Comparison of ENCODE assay signal across 1 cellular context in the genomic region with DNA sequence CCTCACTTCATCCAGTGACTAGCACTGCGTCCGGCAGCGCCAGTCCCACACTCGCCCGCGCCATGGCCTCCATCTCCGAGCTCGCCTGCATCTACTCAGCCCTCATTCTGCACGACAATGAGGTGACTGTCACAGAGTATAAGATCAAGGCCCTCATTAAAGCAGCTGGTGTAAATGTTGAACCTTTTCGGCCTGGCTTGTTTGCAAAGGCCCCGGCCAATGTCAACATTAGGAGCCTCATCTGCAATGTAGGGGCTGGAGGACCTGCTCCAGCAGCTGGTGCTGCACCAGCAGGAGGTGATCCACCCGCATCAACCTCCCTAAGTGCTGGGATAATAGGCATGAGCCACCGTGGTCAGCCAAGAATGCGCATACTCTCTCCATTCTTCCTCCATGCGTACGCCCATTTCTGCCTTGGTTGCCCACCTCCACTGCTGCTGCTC.
TF ChIP-seq lines count a peak whose summit lies in the region.

No MANE protein-coding gene starts in this region.

TF ChIP-seq in HepG2, 621 proteins besides CTCF, POLR2A, EP300 and RAD21 (continued from another document and continues in another):
- TF ChIP-seq ZNF501 (CRISPR knock-in tag; IDR thresholded peaks at IDR 0.05): peak; percentile 70; the same call in 1 of the 2 replicates
- no peak for TF ChIP-seq IRX3 (CRISPR knock-in tag; IDR thresholded peaks at IDR 0.05; ENCODE audit: borderline replicate concordance, low read depth)
- TF ChIP-seq ISL2 (CRISPR knock-in tag; IDR thresholded peaks at IDR 0.05): peak; percentile 75; the same call in 1 of the 2 replicates
- peak; percentile 73 for TF ChIP-seq NCOA2 (CRISPR knock-in tag; IDR thresholded peaks at IDR 0.05)
- no peak for TF ChIP-seq ZNF879 (CRISPR knock-in tag; IDR thresholded peaks at IDR 0.05)
- TF ChIP-seq ZNF792 (CRISPR knock-in tag; IDR thresholded peaks at IDR 0.05): peak; percentile 47; the same call in 1 of the 2 replicates
- TF ChIP-seq ZSCAN9 (CRISPR knock-in tag; IDR thresholded peaks at IDR 0.05; ENCODE audit: borderline replicate concordance): peak; percentile 44; the same call in 1 of the 2 replicates
- no peak for TF ChIP-seq SNAI1 (CRISPR knock-in tag; IDR thresholded peaks at IDR 0.05; ENCODE audit: borderline replicate concordance)
- TF ChIP-seq CREB1 (IDR thresholded peaks at IDR 0.05): no peak
- peak; percentile 51; the same call in 1 of the 2 replicates for TF ChIP-seq CREB1 (CRISPR knock-in tag; IDR thresholded peaks at IDR 0.05)
- peak; percentile 39; the same call in 1 of the 2 replicates for TF ChIP-seq GABPB1 (CRISPR knock-in tag; IDR thresholded peaks at IDR 0.05)
- TF ChIP-seq ASH2L (IDR thresholded peaks at IDR 0.05; ENCODE audit: insufficient read length, low read depth, low read length): peak; percentile 33
- no peak for TF ChIP-seq RARG (CRISPR knock-in tag; IDR thresholded peaks at IDR 0.05; ENCODE audit: low read depth)
- TF ChIP-seq HINFP (CRISPR knock-in tag; IDR thresholded peaks at IDR 0.05; ENCODE audit: low read depth): peak; percentile 71; the same call in 1 of the 2 replicates
- peak; percentile 26; the same call in 1 of the 2 replicates for TF ChIP-seq KDM5B (CRISPR knock-in tag; IDR thresholded peaks at IDR 0.05; ENCODE audit: borderline replicate concordance)
- TF ChIP-seq MEIS1 (CRISPR knock-in tag; IDR thresholded peaks at IDR 0.05; ENCODE audit: borderline replicate concordance): no peak
- peak; percentile 65; the same call in 1 of the 2 replicates for TF ChIP-seq BCL6 (CRISPR knock-in tag; IDR thresholded peaks at IDR 0.05)
- TF ChIP-seq, protein P1, sequence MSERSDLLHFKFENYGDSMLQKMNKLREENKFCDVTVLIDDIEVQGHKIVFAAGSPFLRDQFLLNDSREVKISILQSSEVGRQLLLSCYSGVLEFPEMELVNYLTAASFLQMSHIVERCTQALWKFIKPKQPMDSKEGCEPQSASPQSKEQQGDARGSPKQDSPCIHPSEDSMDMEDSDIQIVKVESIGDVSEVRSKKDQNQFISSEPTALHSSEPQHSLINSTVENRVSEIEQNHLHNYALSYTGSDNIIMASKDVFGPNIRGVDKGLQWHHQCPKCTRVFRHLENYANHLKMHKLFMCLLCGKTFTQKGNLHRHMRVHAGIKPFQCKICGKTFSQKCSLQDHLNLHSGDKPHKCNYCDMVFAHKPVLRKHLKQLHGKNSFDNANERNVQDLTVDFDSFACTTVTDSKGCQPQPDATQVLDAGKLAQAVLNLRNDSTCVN (CRISPR knock-in tag; IDR thresholded peaks at IDR 0.05; ENCODE audit: borderline replicate concordance): no peak; the same call in none of the 2 replicates
- TF ChIP-seq CSRNP1 (CRISPR knock-in tag; IDR thresholded peaks at IDR 0.05): 0 out of 2 replicates have a peak, but pooled peaks have one; percentile 34
- TF ChIP-seq MLLT10 (CRISPR knock-in tag; IDR thresholded peaks at IDR 0.05): no peak
- peak; percentile 86 for TF ChIP-seq ZFX (CRISPR knock-in tag; IDR thresholded peaks at IDR 0.05; ENCODE audit: low read depth)
- peak; percentile 43; the same call in 1 of the 2 replicates for TF ChIP-seq MLX (CRISPR knock-in tag; IDR thresholded peaks at IDR 0.05)
- peak; percentile 85 for TF ChIP-seq TEAD3 (CRISPR knock-in tag; optimal IDR thresholded peaks at IDR 0.05; ENCODE audit: borderline replicate concordance)
- TF ChIP-seq, protein P2, sequence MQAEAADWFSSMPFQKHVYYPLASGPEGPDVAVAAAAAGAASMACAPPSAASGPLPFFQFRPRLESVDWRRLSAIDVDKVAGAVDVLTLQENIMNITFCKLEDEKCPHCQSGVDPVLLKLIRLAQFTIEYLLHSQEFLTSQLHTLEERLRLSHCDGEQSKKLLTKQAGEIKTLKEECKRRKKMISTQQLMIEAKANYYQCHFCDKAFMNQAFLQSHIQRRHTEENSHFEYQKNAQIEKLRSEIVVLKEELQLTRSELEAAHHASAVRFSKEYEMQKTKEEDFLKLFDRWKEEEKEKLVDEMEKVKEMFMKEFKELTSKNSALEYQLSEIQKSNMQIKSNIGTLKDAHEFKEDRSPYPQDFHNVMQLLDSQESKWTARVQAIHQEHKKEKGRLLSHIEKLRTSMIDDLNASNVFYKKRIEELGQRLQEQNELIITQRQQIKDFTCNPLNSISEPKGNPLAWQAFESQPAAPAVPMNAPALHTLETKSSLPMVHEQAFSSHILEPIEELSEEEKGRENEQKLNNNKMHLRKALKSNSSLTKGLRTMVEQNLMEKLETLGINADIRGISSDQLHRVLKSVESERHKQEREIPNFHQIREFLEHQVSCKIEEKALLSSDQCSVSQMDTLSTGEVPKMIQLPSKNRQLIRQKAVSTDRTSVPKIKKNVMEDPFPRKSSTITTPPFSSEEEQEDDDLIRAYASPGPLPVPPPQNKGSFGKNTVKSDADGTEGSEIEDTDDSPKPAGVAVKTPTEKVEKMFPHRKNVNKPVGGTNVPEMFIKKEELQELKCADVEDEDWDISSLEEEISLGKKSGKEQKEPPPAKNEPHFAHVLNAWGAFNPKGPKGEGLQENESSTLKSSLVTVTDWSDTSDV (CRISPR knock-in tag; IDR thresholded peaks at IDR 0.05): no peak
- TF ChIP-seq ZNF614 (CRISPR knock-in tag; IDR thresholded peaks at IDR 0.05; ENCODE audit: borderline replicate concordance): peak; percentile 78; the same call in 1 of the 2 replicates
- peak; percentile 40 for TF ChIP-seq HNRNPLL (IDR thresholded peaks at IDR 0.05; ENCODE audit: low read depth, low read length, poor library complexity, severe bottlenecking)
- TF ChIP-seq ZNF652 (CRISPR knock-in tag; IDR thresholded peaks at IDR 0.05; ENCODE audit: borderline replicate concordance, low read depth): peak; percentile 45; the same call in 1 of the 2 replicates
- peak; percentile 62 for TF ChIP-seq CEBPG (CRISPR knock-in tag; IDR thresholded peaks at IDR 0.05)
- TF ChIP-seq, protein P3, sequence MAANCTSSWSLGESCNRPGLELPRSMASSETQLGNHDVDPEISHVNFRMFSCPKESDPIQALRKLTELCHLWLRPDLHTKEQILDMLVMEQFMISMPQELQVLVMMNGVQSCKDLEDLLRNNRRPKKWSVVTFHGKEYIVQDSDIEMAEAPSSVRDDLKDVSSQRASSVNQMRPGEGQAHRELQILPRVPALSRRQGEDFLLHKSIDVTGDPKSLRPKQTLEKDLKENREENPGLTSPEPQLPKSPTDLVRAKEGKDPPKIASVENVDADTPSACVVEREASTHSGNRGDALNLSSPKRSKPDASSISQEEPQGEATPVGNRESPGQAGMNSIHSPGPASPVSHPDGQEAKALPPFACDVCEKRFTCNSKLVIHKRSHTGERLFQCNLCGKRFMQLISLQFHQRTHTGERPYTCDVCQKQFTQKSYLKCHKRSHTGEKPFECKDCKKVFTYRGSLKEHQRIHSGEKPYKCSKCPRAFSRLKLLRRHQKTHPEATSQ (CRISPR knock-in tag; IDR thresholded peaks at IDR 0.05; ENCODE audit: borderline replicate concordance): peak; percentile 40; the same call in 1 of the 2 replicates
- TF ChIP-seq KDM4B (CRISPR knock-in tag; IDR thresholded peaks at IDR 0.05): no peak
- TF ChIP-seq MTA1 (CRISPR knock-in tag; IDR thresholded peaks at IDR 0.05; ENCODE audit: borderline replicate concordance): peak; percentile 35; the same call in 1 of the 2 replicates
- 0 out of 2 replicates have a peak, but pooled peaks have one; percentile 56 for TF ChIP-seq AKAP8 (CRISPR knock-in tag; IDR thresholded peaks at IDR 0.05)
- TF ChIP-seq SNAPC5 (CRISPR knock-in tag; IDR thresholded peaks at IDR 0.05; ENCODE audit: borderline replicate concordance): no peak
- TF ChIP-seq MIER2 (CRISPR knock-in tag; IDR thresholded peaks at IDR 0.05): peak; percentile 67; the same call in 1 of the 2 replicates
- TF ChIP-seq ZNF563 (CRISPR knock-in tag; IDR thresholded peaks at IDR 0.05): 0 out of 2 replicates have a peak, but pooled peaks have one; percentile 24
- 0 out of 2 replicates have a peak, but pooled peaks have one; percentile 51 for TF ChIP-seq ZNF280D (CRISPR knock-in tag; IDR thresholded peaks at IDR 0.05)
- no peak for TF ChIP-seq PRMT3 (CRISPR knock-in tag; IDR thresholded peaks at IDR 0.05; ENCODE audit: borderline replicate concordance, low read depth)
- TF ChIP-seq GATAD2A (CRISPR knock-in tag; IDR thresholded peaks at IDR 0.05): peak; percentile 83
- TF ChIP-seq ZNF496 (CRISPR knock-in tag; IDR thresholded peaks at IDR 0.05; ENCODE audit: insufficient replicate concordance): no peak
- TF ChIP-seq NFYB (CRISPR knock-in tag; IDR thresholded peaks at IDR 0.05): no peak
- peak; percentile 63; the same call in 1 of the 2 replicates for TF ChIP-seq FOXA1 (IDR thresholded peaks at IDR 0.05)
- peak; percentile 95 for TF ChIP-seq FOXA1 (CRISPR knock-in tag; IDR thresholded peaks at IDR 0.05)
- peak; percentile 89 for TF ChIP-seq SALL1 (CRISPR knock-in tag; IDR thresholded peaks at IDR 0.05)
- peak; percentile 42; the same call in 1 of the 2 replicates for TF ChIP-seq ZMAT3 (CRISPR knock-in tag; conservative IDR thresholded peaks at IDR 0.05)
- TF ChIP-seq ZBTB25 (CRISPR knock-in tag; IDR thresholded peaks at IDR 0.05): 0 out of 2 replicates have a peak, but pooled peaks have one; percentile 38
- no peak for TF ChIP-seq GLMP (CRISPR knock-in tag; IDR thresholded peaks at IDR 0.05; ENCODE audit: borderline replicate concordance)
- TF ChIP-seq ZNF644 (CRISPR knock-in tag; IDR thresholded peaks at IDR 0.05; ENCODE audit: low read depth): peak; percentile 84
- peak; percentile 7; the same call in 1 of the 2 replicates for TF ChIP-seq ZNF33A (CRISPR knock-in tag; IDR thresholded peaks at IDR 0.05; ENCODE audit: borderline replicate concordance)
- TF ChIP-seq ZNF761 (CRISPR knock-in tag; conservative IDR thresholded peaks at IDR 0.05): peak; percentile 82; the same call in 1 of the 2 replicates
- TF ChIP-seq TBL1XR1 (IDR thresholded peaks at IDR 0.05; ENCODE audit: borderline replicate concordance, low read length, partially characterized antibody): no peak
